8 cellular contexts compared by ENCODE assay signal in the genomic region with DNA sequence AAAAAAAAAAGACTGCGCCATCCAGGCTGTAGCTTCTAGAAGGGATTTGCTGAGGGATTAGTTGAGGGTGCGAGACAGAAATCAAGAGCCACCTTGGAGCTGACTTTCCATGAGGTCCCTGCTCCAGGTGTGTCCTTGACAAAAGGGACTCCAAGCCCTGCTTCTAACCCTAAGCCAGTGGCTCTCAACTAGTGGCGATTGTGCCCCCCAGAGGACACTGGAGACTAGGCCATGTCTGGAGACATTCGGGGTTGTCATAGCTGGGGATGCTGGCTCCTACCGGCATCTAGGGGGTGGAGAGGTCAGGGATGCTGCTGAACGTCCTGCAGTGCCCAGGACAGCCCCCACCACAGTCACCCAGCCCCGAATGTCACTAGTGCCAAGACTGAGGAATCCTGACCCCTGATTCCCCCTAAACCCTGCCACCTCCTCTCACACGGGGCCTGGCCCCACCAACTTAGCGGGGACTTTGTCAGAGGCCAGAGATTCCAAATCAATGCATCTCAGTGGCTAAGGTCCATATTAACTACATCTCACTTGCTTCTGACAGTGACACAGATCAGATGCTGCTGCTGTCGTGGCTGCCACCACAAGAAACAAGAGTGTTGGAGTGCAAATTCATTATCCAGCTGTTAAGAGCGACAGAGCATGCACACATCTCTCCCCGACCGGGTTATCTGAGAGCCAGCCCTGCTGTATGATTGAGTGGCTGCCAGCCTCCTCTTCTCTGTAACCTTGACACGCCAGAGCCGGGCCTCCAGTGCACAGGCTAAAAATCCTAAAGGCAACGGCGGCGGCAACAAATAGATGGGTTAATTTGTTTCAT. TPM values are rescaled to one million over a fixed set of nuclear protein-coding genes. Genes with fewer than 3 reads are reported as not detected.
DNase-seq lines count a peak whose midpoint lies in the region; ATAC-seq and TF ChIP-seq lines count a peak whose summit lies in the region.

No MANE protein-coding gene starts in this region.

- no peaks in the 10 kb centered on the region for H3K9me3 Mint-ChIP-seq in Caco-2 (ENCODE audit: unreplicated experiment)

- ATAC-seq in HG03457 (IDR thresholded peaks at IDR 0.05; ENCODE audit: unreplicated experiment) (no peak), GM21619 (IDR thresholded peaks at IDR 0.05; ENCODE audit: unreplicated experiment) (no peak), HG02840 (IDR thresholded peaks at IDR 0.05; ENCODE audit: low FRiP score, unreplicated experiment) (no peak)

- peak; percentile 36 to 39 for TF ChIP-seq CTCF in Caco-2 (IDR thresholded peaks at IDR 0.05; ENCODE audit: insufficient read depth in 1 of 2, low read depth in 1 of 2, low read length in 1 of 2, severe bottlenecking in 1 of 2, unreplicated experiment in 1 of 2)
- peak; percentile 43 for TF ChIP-seq CTCF in left ventricle myocardium inferior (IDR thresholded peaks at IDR 0.05; ENCODE audit: borderline replicate concordance)

- in situ Hi-C loops in SK-MEL-5 (cut with HindIII; ENCODE audit: low pct_unique_long_range_greater_than_20kb, low sequenced_read_pairs), result no loop called here

- H3K36me3 ChIP-seq in Caco-2 (ENCODE audit: control insufficient read depth, insufficient read depth, low read length), result no peaks in the 10 kb centered on the region
- H3K36me3 ChIP-seq in left ventricle myocardium inferior, result no peaks in the 10 kb centered on the region

- DNase-seq in Caco-2, result peak; percentile 75 to 77
- DNase-seq in HPDE6-E6E7 (ENCODE audit: extremely low spot score), result peak; percentile 34
- DNase-seq in SK-MEL-5 (ENCODE audit: low read depth, low spot score), result peak; percentile 60
- DNase-seq in left ventricle myocardium inferior, result peak; percentile 40
- no peak for DNase-seq in GF-D8 (lab: John Stamatoyannopoulos, UW)

- peak overlapping the region; percentile 60 for H3K27ac Mint-ChIP-seq in Caco-2 (ENCODE audit: unreplicated experiment)

- H3K27ac ChIP-seq in left ventricle myocardium inferior (replicated peaks), result no peak overlapping the region

- no peaks in the 10 kb centered on the region for H3K9me3 ChIP-seq in Caco-2
- H3K9me3 ChIP-seq in left ventricle myocardium inferior (replicated peaks), result no peaks in the 10 kb centered on the region

- CTCF ChIA-PET in Caco-2 (lab: Charles Lee), result interaction anchor here (0.6 to 1.8 kb wide), 6 partner anchors 10 to 286 kb away, joined by 3 to 7 read pairs (median 4); a partner anchor contains a TSS

- peak overlapping the region; percentile 29 for H3K4me3 Mint-ChIP-seq in Caco-2 (ENCODE audit: unreplicated experiment)

- no TSS peak for BruUV-seq in Caco-2 (replicated peaks; lab: Mats Ljungman, UMichigan)

- intact Hi-C loops in Caco-2 (cut with micrococcal nuclease; ENCODE audit: unreplicated experiment), result loop anchor here (5.0 kb wide), 2 partner anchors 85 to 420 kb away; a partner anchor contains a TSS
- intact Hi-C loops in left ventricle myocardium inferior (cut with micrococcal nuclease), result no loop called here

- no peaks in the 10 kb centered on the region for H3K36me3 Mint-ChIP-seq in Caco-2 (ENCODE audit: insufficient read depth, unreplicated experiment)

- peaks cover 14% of the 10 kb centered on the region for H3K4me1 ChIP-seq in Caco-2
- H3K4me1 ChIP-seq in left ventricle myocardium inferior, result peaks cover 41% of the 10 kb centered on the region

- POLR2A ChIA-PET in Caco-2 (lab: Charles Lee), result no interaction called here

- H3K4me1 Mint-ChIP-seq in Caco-2 (ENCODE audit: low read depth, unreplicated experiment), result peaks cover 23% of the 10 kb centered on the region

- H3K27me3 ChIP-seq in Caco-2 (replicated peaks; ENCODE audit: control insufficient read depth, insufficient read depth, low read length), result no peaks in the 10 kb centered on the region
- H3K27me3 ChIP-seq in left ventricle myocardium inferior (ENCODE audit: low read depth), result peaks cover 18% of the 10 kb centered on the region

- H3K27me3 Mint-ChIP-seq in Caco-2 (ENCODE audit: insufficient read depth, unreplicated experiment), result no peaks in the 10 kb centered on the region

- H3K4me3 ChIP-seq in Caco-2 (ENCODE audit: low read depth, low read length), result no peak overlapping the region
- no peak overlapping the region for H3K4me3 ChIP-seq in left ventricle myocardium inferior

RNA-seq across cellular contexts. Expression of a gene that starts 40.4 kb away (rescaled TPM):
- total RNA-seq in Caco-2 (2022) (68.5 and 69.6 TPM in 2 replicates), left ventricle myocardium inferior (11.0 TPM)
- 45.4 and 60.6 TPM in 2 replicates for total RNA-seq in SK-MEL-5 (2014; rRNA removed; shearing (Covaris generic))
- 44.7 and 51.4 TPM in 2 replicates for polyA plus RNA-seq in SK-MEL-5 (2015; cell fraction: cytosol; rRNA removed)
- polyA plus RNA-seq in SK-MEL-5 (2015; cell fraction: nucleus; rRNA removed), result 7.6 and 25.0 TPM in 2 replicates

RNA-seq across cellular contexts. Expression of a gene that starts 40.6 kb away (rescaled TPM):
- total RNA-seq in Caco-2 (2022) (10.5 and 11.6 TPM in 2 replicates), left ventricle myocardium inferior (0.66 TPM)
- 2.3 and 3.3 TPM in 2 replicates for total RNA-seq in SK-MEL-5 (2014; rRNA removed; shearing (Covaris generic))
- polyA plus RNA-seq in SK-MEL-5 (2015; cell fraction: cytosol; rRNA removed), result 3.7 and 4.2 TPM in 2 replicates
- 3.0 and 3.2 TPM in 2 replicates for polyA plus RNA-seq in SK-MEL-5 (2015; cell fraction: nucleus; rRNA removed)
